20 cellular contexts compared by ENCODE assay signal in genomic region chr18:72675394-72675793, GRCh38.
A peak's percentile ranks its signal among the peaks of the same experiment; 100 is the strongest.
DNase-seq lines count a peak whose midpoint lies in the region; ATAC-seq and TF ChIP-seq lines count a peak whose summit lies in the region.
"Had no signal": no experiment of that assay in that cellular context is flagged by ENCODE, and none has a peak within 500 bp of the region (broad histone marks: within the 10 kb centered on the region; RNA-seq: fewer than 3 reads in every experiment).

No MANE protein-coding gene starts in this region.

- H3K4me3 ChIP-seq in mesodermal cell (ENCODE audit: extremely low read depth, insufficient read depth, low read length, poor library complexity, severe bottlenecking) (no peak overlapping the region), brain microvascular endothelial cell (ENCODE audit: low read depth, low read length) (no peak overlapping the region)
- H3K4me3 ChIP-seq: esophagus muscularis mucosa, left lung, mucosa of descending colon, upper lobe of left lung had no signal

- no peaks in the 10 kb centered on the region for H3K36me3 ChIP-seq in mesodermal cell (ENCODE audit: control insufficient read depth, insufficient read depth, low read length)
- H3K36me3 ChIP-seq in brain microvascular endothelial cell (replicated peaks) = no peaks in the 10 kb centered on the region
- H3K36me3 ChIP-seq: esophagus muscularis mucosa, left lung, upper lobe of left lung had no signal

- H3K27ac ChIP-seq in mesodermal cell (ENCODE audit: low read depth, low read length, severe bottlenecking) = peak overlapping the region; percentile 80
- no peak overlapping the region for H3K27ac ChIP-seq in brain microvascular endothelial cell
- H3K27ac ChIP-seq: esophagus muscularis mucosa, left lung, upper lobe of left lung had no signal

- peak; percentile 81 for DNase-seq in A172 (ENCODE audit: low spot score)
- DNase-seq in HFFc6 = no peak
- DNase-seq in astrocyte of the hippocampus (ENCODE audit: low read depth, low spot score) = peak; percentile 38
- no peak for DNase-seq in amniotic stem cell (lab: John Stamatoyannopoulos, UW)
- DNase-seq in brain microvascular endothelial cell = no peak
- DNase-seq: activated CD8-positive, alpha-beta T cell treated with anti-CD3 and anti-CD28 coated beads for 36 hours; activated naive CD4-positive, alpha-beta T cell treated with anti-CD3 and anti-CD28 coated beads, Interleukin-2, amount 10 ng/mL, durations not matched to agents 7 days and 5 days; activated T-cell treated with anti-CD3 and anti-CD28 coated beads, Interleukin-2, amount 50 U/mL, for 4 hours; aorta; effector CD8-positive, alpha-beta T cell; Karpas-422; left lung; mucosa of descending colon; stimulated activated CD4-positive, alpha-beta T cell treated with anti-CD3 and anti-CD28 coated beads, Interleukin-4, amount 100 ng/mL, for 4 hours had no signal

- H3K4me1 ChIP-seq in mesodermal cell (ENCODE audit: control insufficient read depth, insufficient read depth, low read length, poor library complexity, severe bottlenecking) = peaks cover 22% of the 10 kb centered on the region
- H3K4me1 ChIP-seq: Caco-2, esophagus muscularis mucosa, left lung, upper lobe of left lung had no signal

- H3K27me3 ChIP-seq in brain microvascular endothelial cell (replicated peaks) = no peaks in the 10 kb centered on the region
- H3K27me3 ChIP-seq: esophagus muscularis mucosa, left lung, upper lobe of left lung had no signal

- WGBS in mesodermal cell (ENCODE audit: insufficient coverage in 2 of 2), 2 experiments = 52 to 73% methylated on average over 10 of the region's 10 CpGs

- no peaks in the 10 kb centered on the region for H3K9me3 Mint-ChIP-seq in HFFc6
- H3K9me3 Mint-ChIP-seq: activated CD8-positive, alpha-beta T cell treated with anti-CD3 and anti-CD28 coated beads for 36 hours; activated naive CD4-positive, alpha-beta T cell treated with anti-CD3 and anti-CD28 coated beads, Interleukin-2, amount 10 ng/mL, durations not matched to agents 7 days and 5 days; activated T-cell treated with anti-CD3 and anti-CD28 coated beads, Interleukin-2, amount 50 U/mL, for 4 hours had no signal

- H3K9me3 ChIP-seq in mesodermal cell (ENCODE audit: control insufficient read depth, low read length) = no peaks in the 10 kb centered on the region
- H3K9me3 ChIP-seq: Caco-2, esophagus muscularis mucosa, left lung, mucosa of descending colon, upper lobe of left lung had no signal

- no peak for ATAC-seq in HG02623 (IDR thresholded peaks at IDR 0.05; ENCODE audit: unreplicated experiment)
- ATAC-seq in GM18511 (IDR thresholded peaks at IDR 0.05; ENCODE audit: unreplicated experiment) = no peak
- ATAC-seq: activated CD8-positive, alpha-beta T cell treated with anti-CD3 and anti-CD28 coated beads for 36 hours; activated T-cell treated with anti-CD3 and anti-CD28 coated beads, Interleukin-2, amount 50 U/mL, for 4 hours; left lung; mucosa of descending colon had no signal

- peaks cover 7% of the 10 kb centered on the region for H3K27me3 Mint-ChIP-seq in HFFc6 (ENCODE audit: insufficient read depth)
- H3K27me3 Mint-ChIP-seq: activated CD8-positive, alpha-beta T cell treated with anti-CD3 and anti-CD28 coated beads for 36 hours had no signal

- peak overlapping the region; percentile 50; the same call in 1 of the 2 replicates for H3K4me3 Mint-ChIP-seq in HFFc6
- H3K4me3 Mint-ChIP-seq: activated CD8-positive, alpha-beta T cell treated with anti-CD3 and anti-CD28 coated beads for 36 hours; activated naive CD4-positive, alpha-beta T cell treated with anti-CD3 and anti-CD28 coated beads, Interleukin-2, amount 10 ng/mL, durations not matched to agents 7 days and 5 days; activated T-cell treated with anti-CD3 and anti-CD28 coated beads, Interleukin-2, amount 50 U/mL, for 4 hours had no signal

- peaks cover 33% of the 10 kb centered on the region for H3K4me1 Mint-ChIP-seq in HFFc6 (ENCODE audit: low read depth)
- H3K4me1 Mint-ChIP-seq: activated naive CD4-positive, alpha-beta T cell treated with anti-CD3 and anti-CD28 coated beads, Interleukin-2, amount 10 ng/mL, durations not matched to agents 7 days and 5 days had no signal

- no peaks in the 10 kb centered on the region for H3K36me3 Mint-ChIP-seq in HFFc6 (ENCODE audit: low read depth)
- H3K36me3 Mint-ChIP-seq: activated naive CD4-positive, alpha-beta T cell treated with anti-CD3 and anti-CD28 coated beads, Interleukin-2, amount 10 ng/mL, durations not matched to agents 7 days and 5 days had no signal

- in situ Hi-C loops in brain microvascular endothelial cell (cut with HindIII; ENCODE audit: low pct_ligation_motif_present, low sequenced_read_pairs) = no loop called here

- no peak for TF ChIP-seq CTCF in HFFc6 (IDR thresholded peaks at IDR 0.05)
- no peak for TF ChIP-seq CTCF in brain microvascular endothelial cell (IDR thresholded peaks at IDR 0.05; ENCODE audit: low read depth, low read length, missing control alignments)

- H3K27ac Mint-ChIP-seq in HFFc6 = no peak overlapping the region
- H3K27ac Mint-ChIP-seq: activated CD8-positive, alpha-beta T cell treated with anti-CD3 and anti-CD28 coated beads for 36 hours; activated naive CD4-positive, alpha-beta T cell treated with anti-CD3 and anti-CD28 coated beads, Interleukin-2, amount 10 ng/mL, durations not matched to agents 7 days and 5 days had no signal

Comparison
In these comparisons a context has a peak if more than half of its experiments do, and no peak if none do; other contexts are left out.
1. DNase-seq: peak in A172 (single experiment) and astrocyte of the hippocampus (single experiment); none in HFFc6 (single experiment), amniotic stem cell (single experiment) and brain microvascular endothelial cell (single experiment).